Comparison of ENCODE assay signal across 30 cellular contexts in the genomic region with DNA sequence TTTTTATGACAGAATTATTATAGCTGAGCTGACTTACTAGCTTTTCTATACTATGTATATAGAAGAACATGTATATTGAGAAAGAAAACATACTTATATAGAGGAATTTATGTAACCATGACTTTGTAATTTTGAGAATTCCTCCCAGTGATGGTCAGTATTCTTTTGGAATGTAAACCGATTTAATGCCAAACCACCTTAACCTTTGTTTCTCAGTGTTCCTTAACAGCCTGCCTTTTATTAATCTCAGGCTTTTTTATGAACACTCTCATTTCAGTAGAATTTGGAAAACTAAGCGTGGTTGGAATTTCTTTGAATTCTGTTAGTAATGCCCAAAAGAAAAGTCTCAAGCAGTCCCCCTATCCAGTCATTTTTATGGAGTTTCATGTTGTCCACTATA. TPM values are rescaled to one million over a fixed set of nuclear protein-coding genes. Genes with fewer than 3 reads are reported as not detected.
DNase-seq lines count a peak whose midpoint lies in the region; ATAC-seq and TF ChIP-seq lines count a peak whose summit lies in the region.
"Had no signal": no experiment of that assay in that cellular context is flagged by ENCODE, and none has a peak within 500 bp of the region (broad histone marks: within the 10 kb centered on the region; RNA-seq: fewer than 3 reads in every experiment).

No MANE protein-coding gene starts in this region.

- WGBS in mesenchymal stem cell: no CpG with 5 or more reads among the region's 2 CpGs

- no peak overlapping the region for H2AFZ ChIP-seq in mesenchymal stem cell (ENCODE audit: low read depth, low read length)

- peaks cover 27% of the 10 kb centered on the region for H3K36me3 Mint-ChIP-seq in HFFc6 (ENCODE audit: low read depth)
- peaks cover 16% of the 10 kb centered on the region for H3K36me3 Mint-ChIP-seq in activated CD4-positive, alpha-beta T cell treated with anti-CD3 and anti-CD28 coated beads for 36 hours (ENCODE audit: low read depth)
- H3K36me3 Mint-ChIP-seq: natural killer cell had no signal

- H3K9me3 Mint-ChIP-seq in HFFc6: no peaks in the 10 kb centered on the region
- no peaks in the 10 kb centered on the region for H3K9me3 Mint-ChIP-seq in activated CD4-positive, alpha-beta T cell treated with anti-CD3 and anti-CD28 coated beads for 36 hours (ENCODE audit: low read depth)
- H3K9me3 Mint-ChIP-seq: activated naive CD4-positive, alpha-beta T cell treated with anti-CD3 and anti-CD28 coated beads, Interleukin-2, amount 50 U/mL, for 24 hours; activated T-helper 2 cell treated with anti-CD3 and anti-CD28 coated beads, Interferon-gamma antibody, Interleukin-2, Interleukin-4, amounts not matched to agents 10 μg/mL and 5 μg/mL and 100 μg/mL, durations not matched to agents 14 hours and 24 hours and 36 hours; dendritic cell treated with granulocyte-macrophage colony-stimulating factor and Interleukin-4, amounts not matched to agents 40 ng/mL and 50 ng/mL, for 4 days; natural killer cell; stimulated activated naive B cell treated with anti-CD40 and anti-IgM and Interleukin-4, amounts not matched to agents 10 μg/mL and 1 μg/mL and 100 μg/mL, for 72 hours had no signal

- H3K23ac ChIP-seq in mesenchymal stem cell (ENCODE audit: low read length in 2 of 2): no peak overlapping the region

- H3K4me1 ChIP-seq in mesenchymal stem cell (ENCODE audit: control insufficient read depth, insufficient read depth, low read depth, low read length): peaks cover 4% of the 10 kb centered on the region
- H3K4me1 ChIP-seq: HAP-1, lower lobe of right lung, psoas muscle had no signal

- H3K14ac ChIP-seq in mesenchymal stem cell (ENCODE audit: low read length in 2 of 2): no peak overlapping the region

- peaks cover 2% of the 10 kb centered on the region for H3K79me1 ChIP-seq in mesenchymal stem cell (replicated peaks; ENCODE audit: low read length, poor library complexity, severe bottlenecking)

- H3K4me3 Mint-ChIP-seq in HFFc6: no peak overlapping the region
- H3K4me3 Mint-ChIP-seq in activated CD4-positive, alpha-beta T cell treated with anti-CD3 and anti-CD28 coated beads for 36 hours: no peak overlapping the region
- H3K4me3 Mint-ChIP-seq: activated naive CD4-positive, alpha-beta T cell treated with anti-CD3 and anti-CD28 coated beads, Interleukin-2, amount 50 U/mL, for 24 hours; dendritic cell treated with granulocyte-macrophage colony-stimulating factor and Interleukin-4, amounts not matched to agents 40 ng/mL and 50 ng/mL, for 4 days; natural killer cell; stimulated activated naive B cell treated with anti-CD40 and anti-IgM and Interleukin-4, amounts not matched to agents 10 μg/mL and 1 μg/mL and 100 μg/mL, for 72 hours had no signal

- in situ Hi-C loops in brain microvascular endothelial cell (cut with HindIII; ENCODE audit: low pct_ligation_motif_present, low sequenced_read_pairs): no loop called here

- H3K9ac ChIP-seq in mesenchymal stem cell (ENCODE audit: low read length): no peak overlapping the region

- H2BK15ac ChIP-seq in mesenchymal stem cell (ENCODE audit: low read depth, poor library complexity, severe bottlenecking): no peak overlapping the region

- POLR2A ChIA-PET in activated CD4-positive, alpha-beta T cell treated with anti-CD3 and anti-CD28 coated beads for 36 hours (lab: Charles Lee): no interaction called here
- POLR2A ChIA-PET in HEK293T (lab: Yijun Ruan, JAX): no interaction called here

- H2BK120ac ChIP-seq in mesenchymal stem cell (ENCODE audit: low read depth, low read length): no peak overlapping the region

- no peak for ATAC-seq in activated CD4-positive, alpha-beta T cell treated with anti-CD3 and anti-CD28 coated beads for 36 hours
- ATAC-seq: lower lobe of right lung; mucosa of descending colon; natural killer cell; psoas muscle; stimulated activated naive B cell treated with anti-CD40 and anti-IgM and Interleukin-4, amounts not matched to agents 10 μg/mL and 1 μg/mL and 100 μg/mL, for 72 hours had no signal

- no peak for TF ChIP-seq CTCF in AG10803 (conservative IDR thresholded peaks at IDR 0.05; ENCODE audit: low read length)
- TF ChIP-seq CTCF in HFFc6 (IDR thresholded peaks at IDR 0.05): no peak
- TF ChIP-seq CTCF in brain microvascular endothelial cell (IDR thresholded peaks at IDR 0.05; ENCODE audit: low read depth, low read length, missing control alignments): no peak

- no peak overlapping the region for H2BK5ac ChIP-seq in mesenchymal stem cell (ENCODE audit: low read depth, low read length, poor library complexity, severe bottlenecking)

- no peak overlapping the region for H3K4ac ChIP-seq in mesenchymal stem cell (ENCODE audit: low read depth in 1 of 2, low read length in 2 of 2)

- H3K27me3 Mint-ChIP-seq in HFFc6 (ENCODE audit: insufficient read depth): no peaks in the 10 kb centered on the region
- no peaks in the 10 kb centered on the region for H3K27me3 Mint-ChIP-seq in activated CD4-positive, alpha-beta T cell treated with anti-CD3 and anti-CD28 coated beads for 36 hours
- H3K27me3 Mint-ChIP-seq: activated naive CD4-positive, alpha-beta T cell treated with anti-CD3 and anti-CD28 coated beads, Interleukin-2, amount 50 U/mL, for 24 hours; dendritic cell treated with granulocyte-macrophage colony-stimulating factor and Interleukin-4, amounts not matched to agents 40 ng/mL and 50 ng/mL, for 4 days; stimulated activated naive B cell treated with anti-CD40 and anti-IgM and Interleukin-4, amounts not matched to agents 10 μg/mL and 1 μg/mL and 100 μg/mL, for 72 hours had no signal

- H3K4me3 ChIP-seq in AG10803 (ENCODE audit: low read length) (no peak overlapping the region), brain microvascular endothelial cell (ENCODE audit: low read depth, low read length) (no peak overlapping the region), mesenchymal stem cell (ENCODE audit: insufficient read depth in 1 of 2, low read depth in 1 of 2, low read length in 2 of 2) (no peak overlapping the region)
- H3K4me3 ChIP-seq: esophagus muscularis mucosa, HAP-1, lower lobe of right lung, mucosa of descending colon, psoas muscle had no signal

- no peak overlapping the region for H4K91ac ChIP-seq in mesenchymal stem cell (ENCODE audit: low read length)

- H2BK12ac ChIP-seq in mesenchymal stem cell (ENCODE audit: low read length in 2 of 2): no peak overlapping the region

- peak overlapping the region; percentile 86 for H3K27ac Mint-ChIP-seq in HFFc6
- H3K27ac Mint-ChIP-seq in activated CD4-positive, alpha-beta T cell treated with anti-CD3 and anti-CD28 coated beads for 36 hours: no peak overlapping the region
- H3K27ac Mint-ChIP-seq: activated naive CD4-positive, alpha-beta T cell treated with anti-CD3 and anti-CD28 coated beads, Interleukin-2, amount 50 U/mL, for 24 hours; activated T-helper 2 cell treated with anti-CD3 and anti-CD28 coated beads, Interferon-gamma antibody, Interleukin-2, Interleukin-4, amounts not matched to agents 10 μg/mL and 5 μg/mL and 100 μg/mL, durations not matched to agents 14 hours and 24 hours and 36 hours; dendritic cell treated with granulocyte-macrophage colony-stimulating factor and Interleukin-4, amounts not matched to agents 40 ng/mL and 50 ng/mL, for 4 days; natural killer cell; stimulated activated naive B cell treated with anti-CD40 and anti-IgM and Interleukin-4, amounts not matched to agents 10 μg/mL and 1 μg/mL and 100 μg/mL, for 72 hours had no signal

- H3K27ac ChIP-seq in brain microvascular endothelial cell (peak overlapping the region; percentile 7), mesenchymal stem cell (ENCODE audit: low read length, poor library complexity, severe bottlenecking) (peak overlapping the region; percentile 43)
- H3K27ac ChIP-seq: esophagus muscularis mucosa, lower lobe of right lung, psoas muscle, VCaP had no signal

- peaks cover 72% of the 10 kb centered on the region for H3K4me1 Mint-ChIP-seq in HFFc6 (ENCODE audit: low read depth)
- no peaks in the 10 kb centered on the region for H3K4me1 Mint-ChIP-seq in activated CD4-positive, alpha-beta T cell treated with anti-CD3 and anti-CD28 coated beads for 36 hours
- H3K4me1 Mint-ChIP-seq: activated naive CD4-positive, alpha-beta T cell treated with anti-CD3 and anti-CD28 coated beads, Interleukin-2, amount 50 U/mL, for 24 hours; natural killer cell had no signal

- H3K36me3 ChIP-seq in brain microvascular endothelial cell (replicated peaks) (no peaks in the 10 kb centered on the region), mesenchymal stem cell (ENCODE audit: control insufficient read depth in 1 of 2, insufficient read depth in 2 of 2, low read depth in 1 of 2, low read length in 2 of 2) (peaks cover 0 to 28% of the 10 kb centered on the region in 2 experiments)

- no peak overlapping the region for H3K4me2 ChIP-seq in mesenchymal stem cell (ENCODE audit: low read length, poor library complexity, severe bottlenecking)

- H4K8ac ChIP-seq in mesenchymal stem cell (ENCODE audit: low read length): no peak overlapping the region

- no peak overlapping the region for H2AK5ac ChIP-seq in mesenchymal stem cell (ENCODE audit: low read length, severe bottlenecking)

- intact Hi-C loops in activated CD4-positive, alpha-beta T cell treated with anti-CD3 and anti-CD28 coated beads for 36 hours (cut with DNase I, micrococcal nuclease): no loop called here

- no peak overlapping the region for H3K18ac ChIP-seq in mesenchymal stem cell (ENCODE audit: low read depth in 1 of 2, low read length in 2 of 2)

- CTCF ChIA-PET in activated CD4-positive, alpha-beta T cell treated with anti-CD3 and anti-CD28 coated beads for 36 hours (lab: Charles Lee): no interaction called here
- CTCF ChIA-PET in HEK293T (lab: Yijun Ruan, JAX): no interaction called here

- DNase-seq in AG10803 (ENCODE audit: low read depth): peak; percentile 81
- peak; percentile 43 for DNase-seq in HFFc6
- DNase-seq in brain microvascular endothelial cell: no peak
- DNase-seq in mesenchymal stem cell: no peak
- no peak for DNase-seq in activated CD4-positive, alpha-beta T cell treated with anti-CD3 and anti-CD28 coated beads for 36 hours
- DNase-seq in HEK293T (ENCODE audit: extremely low spot score): no peak
- DNase-seq in CD1c-positive myeloid dendritic cell (ENCODE audit: extremely low spot score): no peak
- DNase-seq: activated CD4-positive, alpha-beta T cell treated with anti-CD3 and anti-CD28 coated beads for 4 hours; C1 segment of cervical spinal cord; caudate nucleus; COR-L47; DMS53; GDM1; hippocampal formation; lower lobe of right lung; mucosa of descending colon; natural killer cell; NCI-H187; NCI-H446 treated with DMSO at 0.1 percent for 48 hours; NCI-H774; nucleus accumbens; psoas muscle; stimulated activated naive B cell treated with anti-CD40 and anti-IgM and Interleukin-4, amounts not matched to agents 10 μg/mL and 1 μg/mL and 100 μg/mL, for 72 hours; T1000 had no signal

- no peaks in the 10 kb centered on the region for H3K9me3 ChIP-seq in mesenchymal stem cell (ENCODE audit: control insufficient read depth, low read length)
- H3K9me3 ChIP-seq: esophagus muscularis mucosa, HAP-1, lower lobe of right lung, mucosa of descending colon, psoas muscle had no signal

- H3K27me3 ChIP-seq in brain microvascular endothelial cell (replicated peaks): no peaks in the 10 kb centered on the region
- H3K27me3 ChIP-seq in mesenchymal stem cell (ENCODE audit: control insufficient read depth in 1 of 2, insufficient read depth in 1 of 2, low read length in 2 of 2): no peaks in the 10 kb centered on the region
- H3K27me3 ChIP-seq: esophagus muscularis mucosa had no signal

RNA-seq across cellular contexts. Expression of a gene that starts 47.0 kb away (rescaled TPM):
- total RNA-seq in HFFc6 (2021; fragmentation: NEBNext Ultra II Directional; extraction: Animal tissue kit (Norgen Biotek cat#: 25700)): 10 to 100 TPM; 22.0 to 28.2 (median 25.1) TPM
- polyA plus RNA-seq in mesenchymal stem cell (2013, experiment 1 of 2): 22.0 TPM
- 22.6 TPM for polyA plus RNA-seq in mesenchymal stem cell (2013, experiment 2 of 2)
- 10 to 100 TPM; 18.9 to 24.5 TPM for total RNA-seq in activated CD4-positive, alpha-beta T cell treated with anti-CD3 and anti-CD28 coated beads for 36 hours

RNA-seq across cellular contexts. Expression of a gene that starts 47.3 kb away (rescaled TPM):
- 1 to 10 TPM; 6.6 to 10.0 (median 8.7) TPM for total RNA-seq in HFFc6 (2021; fragmentation: NEBNext Ultra II Directional; extraction: Animal tissue kit (Norgen Biotek cat#: 25700))
- 0.81 TPM for polyA plus RNA-seq in mesenchymal stem cell (2013, experiment 1 of 2)
- polyA plus RNA-seq in mesenchymal stem cell (2013, experiment 2 of 2): 0.68 TPM
- 10 to 100 TPM; 14.7 to 15.4 TPM for total RNA-seq in activated CD4-positive, alpha-beta T cell treated with anti-CD3 and anti-CD28 coated beads for 36 hours

Comparison
In these comparisons a context has a peak if more than half of its experiments do, and no peak if none do; other contexts are left out.
1. DNase-seq: peak in AG10803 (single experiment) and HFFc6 (single experiment); none in brain microvascular endothelial cell (single experiment), mesenchymal stem cell (single experiment), activated CD4-positive, alpha-beta T cell treated with anti-CD3 and anti-CD28 coated beads for 36 hours (single experiment), HEK293T (single experiment) and CD1c-positive myeloid dendritic cell (single experiment).